Comparison of ENCODE assay signal across 21 cellular contexts in the genomic region with DNA sequence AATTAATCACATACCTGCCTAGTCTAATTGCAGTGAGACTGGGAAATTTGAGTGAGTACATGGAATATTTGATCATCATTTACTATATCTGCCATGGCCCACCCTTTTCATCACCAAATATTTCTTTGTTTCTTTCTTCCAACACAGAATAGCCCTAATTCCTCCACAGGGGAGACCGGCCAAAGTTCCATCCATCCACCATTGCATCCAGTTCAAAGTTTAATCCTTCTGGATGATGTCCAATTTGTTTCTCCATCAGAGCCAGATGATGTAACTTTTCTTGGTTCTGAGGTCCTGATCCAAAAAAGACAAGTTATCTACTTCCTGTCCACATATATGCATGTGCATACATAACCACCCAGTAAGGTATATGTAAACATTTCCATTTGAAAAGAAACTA.
DNase-seq lines count a peak whose midpoint lies in the region; ATAC-seq and TF ChIP-seq lines count a peak whose summit lies in the region.
"Had no signal": no experiment of that assay in that cellular context is flagged by ENCODE, and none has a peak within 500 bp of the region (broad histone marks: within the 10 kb centered on the region; RNA-seq: fewer than 3 reads in every experiment).

No MANE protein-coding gene starts in this region.

- H3K4me3 Mint-ChIP-seq in CD14-positive monocyte (no peak overlapping the region), WTC11 (no peak overlapping the region)
- H3K4me3 Mint-ChIP-seq: CD8-positive, alpha-beta memory T cell; GM23338 had no signal

- ATAC-seq in left ventricle myocardium superior (peak; percentile 76), thoracic aorta (ENCODE audit: insufficient number of reproducible peaks, low FRiP score, low read depth) (no peak), WTC11 (no peak), HG03108 (IDR thresholded peaks at IDR 0.05; ENCODE audit: unreplicated experiment) (no peak)
- ATAC-seq: GM23338 had no signal

- POLR2A ChIA-PET in WTC11 (lab: Charles Lee), result no interaction called here

- intact Hi-C loops in left ventricle myocardium superior (cut with micrococcal nuclease), result no loop called here
- intact Hi-C loops in CD14-positive monocyte (cut with micrococcal nuclease), result loop anchor here in 1 of 2 donors (10.0 kb wide), 1 partner anchor 566 kb away; no protein-coding TSS in a partner anchor

- TF ChIP-seq CTCF in thoracic aorta (IDR thresholded peaks at IDR 0.05), result no peak
- TF ChIP-seq CTCF in CD14-positive monocyte (IDR thresholded peaks at IDR 0.05), result no peak
- TF ChIP-seq CTCF in WTC11 (IDR thresholded peaks at IDR 0.05), result no peak

- H3K36me3 ChIP-seq in adipocyte (ENCODE audit: control insufficient read depth, insufficient read depth, low read length, severe bottlenecking), result no peaks in the 10 kb centered on the region
- H3K36me3 ChIP-seq in thoracic aorta, result no peaks in the 10 kb centered on the region
- H3K36me3 ChIP-seq: HAP-1 had no signal

- H3K27ac Mint-ChIP-seq in CD14-positive monocyte, result peak overlapping the region in 1 of 7 donors; percentile 54
- no peak overlapping the region for H3K27ac Mint-ChIP-seq in WTC11
- H3K27ac Mint-ChIP-seq: CD8-positive, alpha-beta memory T cell; GM23338 had no signal

- H3K27ac ChIP-seq in thoracic aorta, result peak overlapping the region; percentile 23 to 84

- H3K27me3 ChIP-seq in adipocyte (replicated peaks; ENCODE audit: control insufficient read depth, insufficient read depth, low read length) (no peaks in the 10 kb centered on the region), thoracic aorta (replicated peaks; ENCODE audit: insufficient read depth) (no peaks in the 10 kb centered on the region)

- H3K9me3 Mint-ChIP-seq in CD14-positive monocyte (no peaks in the 10 kb centered on the region), WTC11 (no peaks in the 10 kb centered on the region)
- H3K9me3 Mint-ChIP-seq: GM23338 had no signal

- H3K9me3 ChIP-seq in adipocyte (ENCODE audit: control insufficient read depth, low read length) (no peaks in the 10 kb centered on the region), thoracic aorta (no peaks in the 10 kb centered on the region)
- H3K9me3 ChIP-seq: HAP-1 had no signal

- H3K36me3 Mint-ChIP-seq in CD14-positive monocyte (no peaks in the 10 kb centered on the region), WTC11 (no peaks in the 10 kb centered on the region)
- H3K36me3 Mint-ChIP-seq: CD8-positive, alpha-beta memory T cell had no signal

- DNase-seq in adipocyte (ENCODE audit: low read depth) (peak; percentile 12), fibroblast of peridontal ligament (ENCODE audit: extremely low read depth) (peak; percentile 26), left ventricle myocardium superior (no peak), thoracic aorta (ENCODE audit: low spot score) (no peak), CD14-positive monocyte (ENCODE audit: low spot score) (no peak), WTC11 (ENCODE audit: low spot score) (no peak)
- no peak for DNase-seq in activated CD4-positive, alpha-beta T cell treated with anti-CD3 and anti-CD28 coated beads, Interleukin-2, amount 50 U/mL, for 4 hours
- DNase-seq: 8988T; AML-193; C1 segment of cervical spinal cord; Calu3; CD8-positive, alpha-beta memory T cell; DMS153; Kasumi-1; NCI-H1417; NCI-H187; NCI-H526 treated with DMSO at 0.1 percent for 48 hours; OCI-M1 had no signal

- H3K4me1 ChIP-seq in adipocyte (ENCODE audit: control insufficient read depth, insufficient read depth, low read length), result peaks cover 15% of the 10 kb centered on the region
- H3K4me1 ChIP-seq in thoracic aorta (ENCODE audit: control insufficient read depth in 1 of 2, low read depth in 2 of 2), result peaks cover 10 to 28% of the 10 kb centered on the region in 2 donors
- H3K4me1 ChIP-seq: HAP-1 had no signal

- H3K4me3 ChIP-seq in adipocyte (ENCODE audit: low read length), result peak overlapping the region; percentile 26
- H3K4me3 ChIP-seq in thoracic aorta, result no peak overlapping the region
- H3K4me3 ChIP-seq: GM23338, HAP-1 had no signal

- CTCF ChIA-PET in WTC11 (lab: Charles Lee), result no interaction called here

- H3K27me3 Mint-ChIP-seq in CD14-positive monocyte (ENCODE audit: low read depth in 3 of 3), result no peaks in the 10 kb centered on the region
- no peaks in the 10 kb centered on the region for H3K27me3 Mint-ChIP-seq in WTC11 (ENCODE audit: low read depth)
- H3K27me3 Mint-ChIP-seq: CD8-positive, alpha-beta memory T cell had no signal

- H3K4me1 Mint-ChIP-seq in CD14-positive monocyte (peaks cover 12% of the 10 kb centered on the region), WTC11 (peaks cover 13% of the 10 kb centered on the region)
- H3K4me1 Mint-ChIP-seq: CD8-positive, alpha-beta memory T cell had no signal

- H3K9ac ChIP-seq in adipocyte (ENCODE audit: low read length), result no peak overlapping the region

TF ChIP-seq in WTC11, 78 proteins besides CTCF, POLR2A, EP300 and RAD21 (continues in another document):
- TF ChIP-seq, protein P1, sequence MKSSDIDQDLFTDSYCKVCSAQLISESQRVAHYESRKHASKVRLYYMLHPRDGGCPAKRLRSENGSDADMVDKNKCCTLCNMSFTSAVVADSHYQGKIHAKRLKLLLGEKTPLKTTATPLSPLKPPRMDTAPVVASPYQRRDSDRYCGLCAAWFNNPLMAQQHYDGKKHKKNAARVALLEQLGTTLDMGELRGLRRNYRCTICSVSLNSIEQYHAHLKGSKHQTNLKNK (CRISPR knock-in tag; IDR thresholded peaks at IDR 0.05), result no peak
- TF ChIP-seq, protein P2, sequence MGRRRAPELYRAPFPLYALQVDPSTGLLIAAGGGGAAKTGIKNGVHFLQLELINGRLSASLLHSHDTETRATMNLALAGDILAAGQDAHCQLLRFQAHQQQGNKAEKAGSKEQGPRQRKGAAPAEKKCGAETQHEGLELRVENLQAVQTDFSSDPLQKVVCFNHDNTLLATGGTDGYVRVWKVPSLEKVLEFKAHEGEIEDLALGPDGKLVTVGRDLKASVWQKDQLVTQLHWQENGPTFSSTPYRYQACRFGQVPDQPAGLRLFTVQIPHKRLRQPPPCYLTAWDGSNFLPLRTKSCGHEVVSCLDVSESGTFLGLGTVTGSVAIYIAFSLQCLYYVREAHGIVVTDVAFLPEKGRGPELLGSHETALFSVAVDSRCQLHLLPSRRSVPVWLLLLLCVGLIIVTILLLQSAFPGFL (CRISPR knock-in tag; IDR thresholded peaks at IDR 0.05; ENCODE audit: borderline replicate concordance), result no peak
- no peak for TF ChIP-seq SMAD3 (CRISPR knock-in tag; IDR thresholded peaks at IDR 0.05; ENCODE audit: borderline replicate concordance)
- no peak for TF ChIP-seq CREB1 (CRISPR knock-in tag; IDR thresholded peaks at IDR 0.05)
- no peak for TF ChIP-seq NR2C2 (CRISPR knock-in tag; IDR thresholded peaks at IDR 0.05)
- TF ChIP-seq, protein P3, sequence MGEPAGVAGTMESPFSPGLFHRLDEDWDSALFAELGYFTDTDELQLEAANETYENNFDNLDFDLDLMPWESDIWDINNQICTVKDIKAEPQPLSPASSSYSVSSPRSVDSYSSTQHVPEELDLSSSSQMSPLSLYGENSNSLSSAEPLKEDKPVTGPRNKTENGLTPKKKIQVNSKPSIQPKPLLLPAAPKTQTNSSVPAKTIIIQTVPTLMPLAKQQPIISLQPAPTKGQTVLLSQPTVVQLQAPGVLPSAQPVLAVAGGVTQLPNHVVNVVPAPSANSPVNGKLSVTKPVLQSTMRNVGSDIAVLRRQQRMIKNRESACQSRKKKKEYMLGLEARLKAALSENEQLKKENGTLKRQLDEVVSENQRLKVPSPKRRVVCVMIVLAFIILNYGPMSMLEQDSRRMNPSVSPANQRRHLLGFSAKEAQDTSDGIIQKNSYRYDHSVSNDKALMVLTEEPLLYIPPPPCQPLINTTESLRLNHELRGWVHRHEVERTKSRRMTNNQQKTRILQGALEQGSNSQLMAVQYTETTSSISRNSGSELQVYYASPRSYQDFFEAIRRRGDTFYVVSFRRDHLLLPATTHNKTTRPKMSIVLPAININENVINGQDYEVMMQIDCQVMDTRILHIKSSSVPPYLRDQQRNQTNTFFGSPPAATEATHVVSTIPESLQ (CRISPR knock-in tag; IDR thresholded peaks at IDR 0.05), result no peak
- TF ChIP-seq, protein P4, sequence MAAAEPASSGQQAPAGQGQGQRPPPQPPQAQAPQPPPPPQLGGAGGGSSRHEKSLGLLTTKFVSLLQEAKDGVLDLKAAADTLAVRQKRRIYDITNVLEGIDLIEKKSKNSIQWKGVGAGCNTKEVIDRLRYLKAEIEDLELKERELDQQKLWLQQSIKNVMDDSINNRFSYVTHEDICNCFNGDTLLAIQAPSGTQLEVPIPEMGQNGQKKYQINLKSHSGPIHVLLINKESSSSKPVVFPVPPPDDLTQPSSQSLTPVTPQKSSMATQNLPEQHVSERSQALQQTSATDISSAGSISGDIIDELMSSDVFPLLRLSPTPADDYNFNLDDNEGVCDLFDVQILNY (CRISPR knock-in tag; IDR thresholded peaks at IDR 0.05), result no peak
- TF ChIP-seq, protein P5, sequence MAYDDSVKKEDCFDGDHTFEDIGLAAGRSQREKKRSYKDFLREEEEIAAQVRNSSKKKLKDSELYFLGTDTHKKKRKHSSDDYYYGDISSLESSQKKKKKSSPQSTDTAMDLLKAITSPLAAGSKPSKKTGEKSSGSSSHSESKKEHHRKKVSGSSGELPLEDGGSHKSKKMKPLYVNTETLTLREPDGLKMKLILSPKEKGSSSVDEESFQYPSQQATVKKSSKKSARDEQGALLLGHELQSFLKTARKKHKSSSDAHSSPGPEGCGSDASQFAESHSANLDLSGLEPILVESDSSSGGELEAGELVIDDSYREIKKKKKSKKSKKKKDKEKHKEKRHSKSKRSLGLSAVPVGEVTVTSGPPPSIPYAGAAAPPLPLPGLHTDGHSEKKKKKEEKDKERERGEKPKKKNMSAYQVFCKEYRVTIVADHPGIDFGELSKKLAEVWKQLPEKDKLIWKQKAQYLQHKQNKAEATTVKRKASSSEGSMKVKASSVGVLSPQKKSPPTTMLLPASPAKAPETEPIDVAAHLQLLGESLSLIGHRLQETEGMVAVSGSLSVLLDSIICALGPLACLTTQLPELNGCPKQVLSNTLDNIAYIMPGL (CRISPR knock-in tag; IDR thresholded peaks at IDR 0.05), result no peak

Comparison
In these comparisons a context has a peak if more than half of its experiments do, and no peak if none do; other contexts are left out.
1. DNase-seq: peak in adipocyte (single experiment) and fibroblast of peridontal ligament (single experiment); none in left ventricle myocardium superior (single experiment), thoracic aorta (single experiment), activated CD4-positive, alpha-beta T cell treated with anti-CD3 and anti-CD28 coated beads, Interleukin-2, amount 50 U/mL, for 4 hours (0 of 2), CD14-positive monocyte (single experiment) and WTC11 (single experiment).